Comparison of ENCODE assay signal across 23 cellular contexts in genomic region chr1:160114085-160114484, GRCh38. TPM values are rescaled to one million over a fixed set of nuclear protein-coding genes. Genes with fewer than 3 reads are reported as not detected.
DNase-seq lines count a peak whose midpoint lies in the region; ATAC-seq, FAIRE-seq and TF ChIP-seq lines count a peak whose summit lies in the region.
"Had no signal": no experiment of that assay in that cellular context is flagged by ENCODE, and none has a peak within 500 bp of the region (broad histone marks: within the 10 kb centered on the region; RNA-seq: fewer than 3 reads in every experiment).

No MANE protein-coding gene starts in this region.

- H3K4me3 Mint-ChIP-seq in H9: no peak overlapping the region
- H3K4me3 Mint-ChIP-seq in activated CD8-positive, alpha-beta memory T cell treated with anti-CD3 and anti-CD28 coated beads, Interleukin-2, amount 10 ng/mL, durations not matched to agents 7 days and 5 days: no peak overlapping the region
- H3K4me3 Mint-ChIP-seq: activated CD8-positive, alpha-beta T cell treated with anti-CD3 and anti-CD28 coated beads, Interleukin-2, amount 10 ng/mL, durations not matched to agents 7 days and 5 days; activated naive CD8-positive, alpha-beta T cell treated with anti-CD3 and anti-CD28 coated beads, Interleukin-2, amount 50 U/mL, for 24 hours; immature natural killer cell; natural killer cell had no signal

- no peak overlapping the region for H3K18ac ChIP-seq in H9 (ENCODE audit: insufficient read length, low read depth, low read length)
- peak overlapping the region; percentile 89 for H3K18ac ChIP-seq in H1 (ENCODE audit: extremely low read depth, low read length)

- H3K23me2 ChIP-seq in H9 (ENCODE audit: insufficient read length, low read depth, low read length, poor library complexity, severe bottlenecking) (no peaks in the 10 kb centered on the region), H1 (ENCODE audit: low read depth, low read length) (peaks cover 8% of the 10 kb centered on the region)

- no peak overlapping the region for H2AK5ac ChIP-seq in H9 (ENCODE audit: insufficient read length, low read length)
- H2AK5ac ChIP-seq in H1 (ENCODE audit: low read depth, low read length): 0 out of 2 replicates have a peak overlapping the region, but pooled peaks have one; percentile 61

- peaks cover 2% of the 10 kb centered on the region for H3K27me3 Mint-ChIP-seq in H9 (ENCODE audit: low read depth)
- H3K27me3 Mint-ChIP-seq in activated CD8-positive, alpha-beta memory T cell treated with anti-CD3 and anti-CD28 coated beads, Interleukin-2, amount 10 ng/mL, durations not matched to agents 7 days and 5 days: peaks cover 18% of the 10 kb centered on the region

- WGBS in H9 (ENCODE audit: extremely low coverage, insufficient read length, low lambda C conversion rate): no CpG with 5 or more reads among the region's 4 CpGs
- WGBS in H1 (ENCODE audit: extremely low coverage in 1 of 2, insufficient coverage in 1 of 2, insufficient read length in 1 of 2, insufficient replicate concordance in 2 of 2, low coverage in 1 of 2, low lambda C conversion rate in 2 of 2, missing lambda C conversion rate in 1 of 2), 2 experiments: 60% methylated on average over 4 of the region's 4 CpGs; no CpG with 5 or more reads in 1 of the 2 experiments

- peaks cover 0 to 7% (median 0%) of the 10 kb centered on the region in 3 experiments; a peak in 2 of 7 replicates for H3K36me3 Mint-ChIP-seq in H9 (ENCODE audit: insufficient read depth in 1 of 3, low read depth in 3 of 3)
- H3K36me3 Mint-ChIP-seq in activated CD8-positive, alpha-beta memory T cell treated with anti-CD3 and anti-CD28 coated beads, Interleukin-2, amount 10 ng/mL, durations not matched to agents 7 days and 5 days: no peaks in the 10 kb centered on the region
- H3K36me3 Mint-ChIP-seq: immature natural killer cell, natural killer cell had no signal

- no peak overlapping the region for H2BK12ac ChIP-seq in H9 (ENCODE audit: insufficient read length, low read depth, low read length)
- H2BK12ac ChIP-seq in H1 (ENCODE audit: low read depth, low read length): peak overlapping the region; percentile 72; the same call in 1 of the 2 replicates

- no peak for DNase-seq in H9
- no peak for DNase-seq in H1 (ENCODE audit: low read depth in 1 of 2, low spot score in 2 of 2)
- DNase-seq in iPS-NIHi11 (ENCODE audit: low spot score): peak; percentile 41
- DNase-seq in activated CD8-positive, alpha-beta memory T cell treated with anti-CD3 and anti-CD28 coated beads, Interleukin-2, amount 10 ng/mL, durations not matched to agents 7 days and 5 days: no peak
- no peak for DNase-seq in NCI-H524 treated with DMSO at 0.1 percent for 48 hours (lab: John Stamatoyannopoulos, UW)
- DNase-seq: activated CD8-positive, alpha-beta T cell treated with anti-CD3 and anti-CD28 coated beads, Interleukin-2, amount 10 ng/mL, durations not matched to agents 7 days and 5 days; activated naive CD8-positive, alpha-beta T cell treated with anti-CD3 and anti-CD28 coated beads, Interleukin-2, amount 50 U/mL, for 24 hours; immature natural killer cell; natural killer cell; NCI-H1436; RPMI8226; stimulated activated naive CD8-positive, alpha-beta T cell treated with anti-CD3 and anti-CD28 coated beads, Interleukin-15, Interleukin-2, amounts not matched to agents 100 U/mL and 50 U/mL, for 24 hours had no signal

- TF ChIP-seq POLR2A in H1 (IDR thresholded peaks at IDR 0.05; ENCODE audit: control extremely low read depth in 1 of 2, low read depth in 2 of 2, low read length in 2 of 2): no peak

- H3K56ac ChIP-seq in H9 (ENCODE audit: insufficient read length, low read depth, low read length) (no peak overlapping the region), H1 (replicated peaks; ENCODE audit: insufficient read length, low read depth, low read length) (no peak overlapping the region)

- H2BK15ac ChIP-seq in H9 (ENCODE audit: low read depth, low read length) (no peak overlapping the region), H1 (ENCODE audit: low read length) (peak overlapping the region; percentile 63; the same call in 1 of the 2 replicates)

- H3K14ac ChIP-seq in H9 (ENCODE audit: insufficient read depth, low read length): no peak overlapping the region
- no peak overlapping the region for H3K14ac ChIP-seq in H1 (ENCODE audit: insufficient read length)

- H2BK20ac ChIP-seq in H9 (ENCODE audit: low read depth, low read length, poor library complexity, severe bottlenecking) (no peak overlapping the region), H1 (ENCODE audit: low read length) (peak overlapping the region; percentile 53)

- H3K4me1 Mint-ChIP-seq in H9: peaks cover 79 to 85% of the 10 kb centered on the region in 2 experiments
- no peaks in the 10 kb centered on the region for H3K4me1 Mint-ChIP-seq in activated CD8-positive, alpha-beta memory T cell treated with anti-CD3 and anti-CD28 coated beads, Interleukin-2, amount 10 ng/mL, durations not matched to agents 7 days and 5 days
- H3K4me1 Mint-ChIP-seq: immature natural killer cell, natural killer cell had no signal

- H3K79me1 ChIP-seq in H9 (ENCODE audit: insufficient read depth, low read depth, low read length, poor library complexity, severe bottlenecking): no peaks in the 10 kb centered on the region
- H3K79me1 ChIP-seq in H1 (ENCODE audit: low read depth, low read length): no peaks in the 10 kb centered on the region

- H3K23ac ChIP-seq in H9 (ENCODE audit: insufficient read length, low read depth, low read length) (no peak overlapping the region), H1 (ENCODE audit: insufficient read length) (no peak overlapping the region)

- ATAC-seq in activated CD8-positive, alpha-beta memory T cell treated with anti-CD3 and anti-CD28 coated beads, Interleukin-2, amount 10 ng/mL, durations not matched to agents 7 days and 5 days: no peak
- no peak for ATAC-seq in HG02973 (IDR thresholded peaks at IDR 0.05; ENCODE audit: unreplicated experiment)
- no peak for ATAC-seq in HG03108 (IDR thresholded peaks at IDR 0.05; ENCODE audit: unreplicated experiment)
- ATAC-seq: activated CD8-positive, alpha-beta T cell treated with anti-CD3 and anti-CD28 coated beads, Interleukin-2, amount 10 ng/mL, durations not matched to agents 7 days and 5 days; activated naive CD8-positive, alpha-beta T cell treated with anti-CD3 and anti-CD28 coated beads, Interleukin-2, amount 50 U/mL, for 24 hours; natural killer cell; stimulated activated naive CD8-positive, alpha-beta T cell treated with anti-CD3 and anti-CD28 coated beads, Interleukin-15, Interleukin-2, amounts not matched to agents 100 U/mL and 50 U/mL, for 24 hours had no signal

- H3K4me3 ChIP-seq in H1 (ENCODE audit: extremely low read depth in 1 of 4, insufficient read depth in 2 of 4, low read depth in 3 of 4, low read length in 4 of 4) (no peak overlapping the region), skeletal muscle tissue (ENCODE audit: low read length in 3 of 3) (peak overlapping the region in 2 of 3 donors; percentile 38 to 56)
- H3K4me3 ChIP-seq: vagina had no signal

- H3K4me1 ChIP-seq in H9 (ENCODE audit: insufficient read depth, low read length): peaks cover 18% of the 10 kb centered on the region; the same call in 1 of the 2 replicates
- H3K4me1 ChIP-seq in H1 (replicated peaks in 1 of 4; ENCODE audit: control insufficient read depth in 3 of 4, insufficient read depth in 4 of 4, low read length in 3 of 4): peaks cover 15 to 59% (median 43%) of the 10 kb centered on the region in 4 experiments
- H3K4me1 ChIP-seq in skeletal muscle tissue (ENCODE audit: control insufficient read depth in 3 of 3, insufficient read depth in 3 of 3, low read length in 3 of 3): peaks cover 58 to 75% (median 59%) of the 10 kb centered on the region in 3 donors

- H3K9me3 ChIP-seq in H9 (ENCODE audit: control insufficient read depth, low read depth, low read length) (no peaks in the 10 kb centered on the region), H1 (ENCODE audit: insufficient read depth in 2 of 2, low read depth in 1 of 2, low read length in 1 of 2) (no peaks in the 10 kb centered on the region), skeletal muscle tissue (ENCODE audit: control insufficient read depth in 3 of 3, low read length in 3 of 3) (no peaks in the 10 kb centered on the region)
- H3K9me3 ChIP-seq: vagina had no signal

- CTCF ChIA-PET in H1 (lab: Charles Lee; ENCODE audit: partially characterized antibody): interaction anchor here (0.7 to 18.1 kb wide), 9 partner anchors 11 to 138 kb away, joined by 3 to 256 read pairs (median 9); no protein-coding TSS in a partner anchor
- CTCF ChIA-PET in activated CD8-positive, alpha-beta memory T cell treated with anti-CD3 and anti-CD28 coated beads, Interleukin-2, amount 10 ng/mL, durations not matched to agents 7 days and 5 days (lab: Charles Lee): no interaction called here

- H3K4ac ChIP-seq in H9 (ENCODE audit: low read depth, low read length) (no peak overlapping the region), H1 (replicated peaks; ENCODE audit: insufficient read length, low read depth, low read length) (no peak overlapping the region)

- H3K9ac ChIP-seq in H9 (ENCODE audit: extremely low read depth, insufficient read length, low read length) (no peak overlapping the region), H1 (replicated peaks in 1 of 4; ENCODE audit: extremely low read depth in 1 of 4, low read depth in 3 of 4, low read length in 3 of 4) (no peak overlapping the region), skeletal muscle tissue (ENCODE audit: low read depth in 1 of 3, low read length in 3 of 3) (peak overlapping the region; percentile 68 to 99 (median 71))

- no peak for FAIRE-seq in H1 (lab: Jason Lieb, UNC)
- FAIRE-seq: endothelial cell of umbilical vein, frontal cortex had no signal

- H2BK120ac ChIP-seq in H9 (ENCODE audit: low read depth, low read length, poor library complexity, severe bottlenecking): no peak overlapping the region
- H2BK120ac ChIP-seq in H1 (replicated peaks; ENCODE audit: low read depth, low read length): no peak overlapping the region

- H4K5ac ChIP-seq in H9 (ENCODE audit: insufficient read length, low read depth, low read length) (no peak overlapping the region), H1 (ENCODE audit: insufficient read length, low read depth, low read length) (no peak overlapping the region)

- POLR2A ChIA-PET in H1 (lab: Charles Lee; ENCODE audit: partially characterized antibody): interaction anchor here (0.6 to 3.2 kb wide), 4 partner anchors 10 to 21 kb away, joined by 3 to 11 read pairs (median 6); no protein-coding TSS in a partner anchor

- H3K27ac Mint-ChIP-seq in H9: peak overlapping the region; percentile 4 to 59 (median 57); a peak in 3 of 7 replicates
- no peak overlapping the region for H3K27ac Mint-ChIP-seq in activated CD8-positive, alpha-beta memory T cell treated with anti-CD3 and anti-CD28 coated beads, Interleukin-2, amount 10 ng/mL, durations not matched to agents 7 days and 5 days
- H3K27ac Mint-ChIP-seq: activated CD8-positive, alpha-beta T cell treated with anti-CD3 and anti-CD28 coated beads, Interleukin-2, amount 10 ng/mL, durations not matched to agents 7 days and 5 days; activated naive CD8-positive, alpha-beta T cell treated with anti-CD3 and anti-CD28 coated beads, Interleukin-2, amount 50 U/mL, for 24 hours; immature natural killer cell; natural killer cell had no signal

- H4K20me1 ChIP-seq in H9 (ENCODE audit: control insufficient read depth, insufficient read depth, insufficient read length): no peaks in the 10 kb centered on the region
- no peaks in the 10 kb centered on the region for H4K20me1 ChIP-seq in H1 (replicated peaks in 1 of 2; ENCODE audit: control insufficient read depth in 1 of 2, insufficient read depth in 2 of 2, low read length in 2 of 2)

- no peak overlapping the region for H4K91ac ChIP-seq in H9 (ENCODE audit: insufficient read length, low read depth, low read length)
- no peak overlapping the region for H4K91ac ChIP-seq in H1 (replicated peaks; ENCODE audit: insufficient read length, low read length)

- no peak for TF ChIP-seq RAD21 in H1 (IDR thresholded peaks at IDR 0.05 in 1 of 2, conservative IDR thresholded peaks at IDR 0.05 in 1 of 2; ENCODE audit: low read depth in 2 of 2, low read length in 2 of 2)

- H3K79me2 ChIP-seq in H9 (ENCODE audit: insufficient read depth, low read length) (no peaks in the 10 kb centered on the region), H1 (ENCODE audit: control insufficient read depth in 1 of 2, insufficient read depth in 2 of 2, low read length in 2 of 2) (peaks cover 0 to 8% of the 10 kb centered on the region in 2 experiments; a peak in 1 of 4 replicates)

- no peak overlapping the region for H3T11ph ChIP-seq in H9 (ENCODE audit: low read length)

- H3K27ac ChIP-seq in H9 (ENCODE audit: insufficient read length, low read depth, low read length) (no peak overlapping the region), H1 (ENCODE audit: low read depth, low read length) (no peak overlapping the region), skeletal muscle tissue (ENCODE audit: low read depth, low read length) (peak overlapping the region; percentile 96)
- H3K27ac ChIP-seq: vagina, VCaP had no signal

- no peak overlapping the region for H3K4me2 ChIP-seq in H9 (ENCODE audit: insufficient read depth, insufficient read length, low read length)
- no peak overlapping the region; a peak in 1 of 4 replicates for H3K4me2 ChIP-seq in H1 (ENCODE audit: insufficient read depth in 1 of 2, low read depth in 2 of 2, low read length in 2 of 2)

- H2BK5ac ChIP-seq in H9 (ENCODE audit: insufficient read length, low read length): no peak overlapping the region
- no peak overlapping the region; the same call in 1 of the 2 replicates for H2BK5ac ChIP-seq in H1 (ENCODE audit: low read depth, low read length)

- H3K9me3 Mint-ChIP-seq in H9: no peaks in the 10 kb centered on the region
- no peaks in the 10 kb centered on the region for H3K9me3 Mint-ChIP-seq in activated CD8-positive, alpha-beta memory T cell treated with anti-CD3 and anti-CD28 coated beads, Interleukin-2, amount 10 ng/mL, durations not matched to agents 7 days and 5 days (ENCODE audit: low read depth)
- H3K9me3 Mint-ChIP-seq: activated naive CD8-positive, alpha-beta T cell treated with anti-CD3 and anti-CD28 coated beads, Interleukin-2, amount 50 U/mL, for 24 hours; immature natural killer cell; natural killer cell had no signal

- H4K8ac ChIP-seq in H9 (replicated peaks; ENCODE audit: insufficient read length, low read depth, low read length) (no peak overlapping the region), H1 (ENCODE audit: extremely low read depth, insufficient read depth, low read length) (no peak overlapping the region)

- TF ChIP-seq EP300 in H1 (IDR thresholded peaks at IDR 0.05; ENCODE audit: borderline replicate concordance in 1 of 2, low read depth in 2 of 2, low read length in 2 of 2): no peak

- H3K27me3 ChIP-seq in H9 (ENCODE audit: insufficient read depth, low read length) (no peaks in the 10 kb centered on the region), H1 (replicated peaks in 1 of 4; ENCODE audit: control insufficient read depth in 3 of 4, extremely low read depth in 1 of 4, insufficient read depth in 3 of 4, low read length in 3 of 4) (no peaks in the 10 kb centered on the region; a peak in 1 of 7 replicates), skeletal muscle tissue (ENCODE audit: control insufficient read depth in 3 of 3, insufficient read depth in 3 of 3, low read length in 3 of 3) (no peaks in the 10 kb centered on the region)
- H3K27me3 ChIP-seq: vagina had no signal

- H3K36me3 ChIP-seq in H1 (ENCODE audit: control insufficient read depth in 2 of 4, insufficient read depth in 4 of 4, low read length in 3 of 4) (peaks cover 0 to 3% (median 0%) of the 10 kb centered on the region in 4 experiments; a peak in 1 of 8 replicates), skeletal muscle tissue (ENCODE audit: control insufficient read depth in 3 of 3, insufficient read depth in 3 of 3, low read length in 3 of 3) (peaks cover 0 to 21% (median 9%) of the 10 kb centered on the region in 3 donors)
- H3K36me3 ChIP-seq: vagina had no signal

- TF ChIP-seq CTCF in H9 (conservative IDR thresholded peaks at IDR 0.05) (no peak), H1 (IDR thresholded peaks at IDR 0.05; ENCODE audit: control extremely low read depth in 1 of 3, insufficient read depth in 1 of 3, low read depth in 1 of 3, low read length in 3 of 3) (no peak)

- H2AFZ ChIP-seq in H9 (ENCODE audit: low read length): no peak overlapping the region
- no peak overlapping the region for H2AFZ ChIP-seq in H1 (ENCODE audit: low read length)

RNA-seq across cellular contexts. Expression of gene ATP1A2, which starts 1.5 kb away (rescaled TPM):
- total RNA-seq in H9 (2021) (3.0 and 4.6 TPM in 2 replicates), skeletal muscle tissue (38.1 TPM)
- 34.8 and 39.7 TPM in 2 replicates for total RNA-seq in H1 (2021; fragmentation: NEBNext Ultra II Directional; extraction: Animal tissue kit (Norgen Biotek cat#: 25700))
- 40.8 and 54.2 TPM in 2 replicates for polyA plus RNA-seq in H1 (2011; rRNA removed)
- polyA plus RNA-seq in H1 (2011; cell fraction: cytosol; rRNA removed): 60.3 TPM
- polyA plus RNA-seq in H1 (2011; cell fraction: nucleus; rRNA removed): 193 TPM
- polyA plus RNA-seq in H1 (2012, experiment 1 of 2): 41.3 to 57.9 TPM (median 44.4 TPM) in 4 replicates
- 14.0 TPM for polyA plus RNA-seq in H1 (2012, experiment 2 of 2)
- 23.7 TPM for polyA plus RNA-seq in H1 (2013, experiment 1 of 2)
- 22.3 TPM for polyA plus RNA-seq in H1 (2013, experiment 2 of 2)
- polyA minus RNA-seq in H1 (2011; rRNA and poly(A)+ RNA removed): 103 and 110 TPM in 2 replicates
- 45.0 TPM for polyA minus RNA-seq in H1 (2011; cell fraction: cytosol; rRNA and poly(A)+ RNA removed)
- polyA minus RNA-seq in H1 (2011; cell fraction: nucleus; rRNA and poly(A)+ RNA removed): 77.4 TPM
- not detected for total RNA-seq in activated CD8-positive, alpha-beta memory T cell treated with anti-CD3 and anti-CD28 coated beads, Interleukin-2, amount 10 ng/mL, durations not matched to agents 7 days and 5 days
- total RNA-seq: activated CD8-positive, alpha-beta T cell treated with anti-CD3 and anti-CD28 coated beads, Interleukin-2, amount 10 ng/mL, durations not matched to agents 7 days and 5 days; Daoy; endothelial cell of umbilical vein; lung microvascular endothelial cell; natural killer cell; pulmonary artery endothelial cell; T-helper 1 cell treated with Interleukin-12 subunit alpha and Interleukin-12 subunit beta and Interleukin-4 antibody, amounts not matched to agents 30 ng/mL and 1 ng/mL, for 36 hours had no signal
- polyA plus RNA-seq: endothelial cell of umbilical vein, immature natural killer cell had no signal

RNA-seq across cellular contexts. Expression of gene IGSF8, which starts 15.7 kb away (rescaled TPM):
- total RNA-seq in H9 (2021) (56.2 and 57.4 TPM in 2 replicates), skeletal muscle tissue (11.5 TPM)
- total RNA-seq in H1 (2021; fragmentation: NEBNext Ultra II Directional; extraction: Animal tissue kit (Norgen Biotek cat#: 25700)): 69.6 and 71.2 TPM in 2 replicates
- polyA plus RNA-seq in H1 (2011; rRNA removed): 132 and 166 TPM in 2 replicates
- polyA plus RNA-seq in H1 (2011; cell fraction: cytosol; rRNA removed): 103 TPM
- 322 TPM for polyA plus RNA-seq in H1 (2011; cell fraction: nucleus; rRNA removed)
- 55.1 to 95.1 TPM (median 90.2 TPM) in 4 replicates for polyA plus RNA-seq in H1 (2012, experiment 1 of 2)
- polyA plus RNA-seq in H1 (2012, experiment 2 of 2): 79.5 TPM
- 88.6 TPM for polyA plus RNA-seq in H1 (2013, experiment 1 of 2)
- polyA plus RNA-seq in H1 (2013, experiment 2 of 2): 77.7 TPM
- polyA minus RNA-seq in H1 (2011; rRNA and poly(A)+ RNA removed): 34.3 and 46.3 TPM in 2 replicates
- 47.9 TPM for polyA minus RNA-seq in H1 (2011; cell fraction: cytosol; rRNA and poly(A)+ RNA removed)
- polyA minus RNA-seq in H1 (2011; cell fraction: nucleus; rRNA and poly(A)+ RNA removed): 57.2 TPM
- total RNA-seq in activated CD8-positive, alpha-beta memory T cell treated with anti-CD3 and anti-CD28 coated beads, Interleukin-2, amount 10 ng/mL, durations not matched to agents 7 days and 5 days: 10 to 100 TPM; 30.9 to 35.0 TPM

RNA-seq across cellular contexts. Expression of gene KCNJ9, which starts 32.7 kb away (rescaled TPM):
- total RNA-seq in H9 (2021): 0.09 TPM in 2 replicates
- total RNA-seq in H1 (2021; fragmentation: NEBNext Ultra II Directional; extraction: Animal tissue kit (Norgen Biotek cat#: 25700)): 0.08 and 0.13 TPM in 2 replicates
- 0.02 and 0.11 TPM in 2 replicates for polyA plus RNA-seq in H1 (2011; rRNA removed)
- polyA plus RNA-seq in H1 (2011; cell fraction: cytosol; rRNA removed): 0.08 TPM
- 0.14 TPM for polyA plus RNA-seq in H1 (2011; cell fraction: nucleus; rRNA removed)
- polyA plus RNA-seq in H1 (2012, experiment 1 of 2): 0.10 to 0.19 TPM (median 0.12 TPM) in 3 of 4 replicates, not detected in the other
- polyA plus RNA-seq in H1 (2012, experiment 2 of 2): 0.03 TPM
- 0.02 TPM for polyA plus RNA-seq in H1 (2013, experiment 1 of 2)
- 0.04 TPM for polyA plus RNA-seq in H1 (2013, experiment 2 of 2)
- 0.13 TPM in 1 of 2 replicates, not detected in the other for polyA minus RNA-seq in H1 (2011; rRNA and poly(A)+ RNA removed)
- polyA minus RNA-seq in H1 (2011; cell fraction: cytosol; rRNA and poly(A)+ RNA removed): not detected
- not detected for polyA minus RNA-seq in H1 (2011; cell fraction: nucleus; rRNA and poly(A)+ RNA removed)
- not detected for total RNA-seq in skeletal muscle tissue
- total RNA-seq in activated CD8-positive, alpha-beta memory T cell treated with anti-CD3 and anti-CD28 coated beads, Interleukin-2, amount 10 ng/mL, durations not matched to agents 7 days and 5 days: not detected
- total RNA-seq: activated CD8-positive, alpha-beta T cell treated with anti-CD3 and anti-CD28 coated beads, Interleukin-2, amount 10 ng/mL, durations not matched to agents 7 days and 5 days; Daoy; endothelial cell of umbilical vein; lung microvascular endothelial cell; natural killer cell; pulmonary artery endothelial cell; T-helper 1 cell treated with Interleukin-12 subunit alpha and Interleukin-12 subunit beta and Interleukin-4 antibody, amounts not matched to agents 30 ng/mL and 1 ng/mL, for 36 hours; vagina had no signal
- polyA plus RNA-seq: endothelial cell of umbilical vein, immature natural killer cell had no signal

RNA-seq across cellular contexts. Expression of gene ATP1A4, which starts 37.3 kb away (rescaled TPM):
- 0.20 and 0.44 TPM in 2 replicates for total RNA-seq in H9 (2021)
- total RNA-seq in H1 (2021; fragmentation: NEBNext Ultra II Directional; extraction: Animal tissue kit (Norgen Biotek cat#: 25700)): 0.57 and 0.61 TPM in 2 replicates
- 0.48 and 0.80 TPM in 2 replicates for polyA plus RNA-seq in H1 (2011; rRNA removed)
- 0.62 TPM for polyA plus RNA-seq in H1 (2011; cell fraction: cytosol; rRNA removed)
- polyA plus RNA-seq in H1 (2011; cell fraction: nucleus; rRNA removed): 1.1 TPM
- polyA plus RNA-seq in H1 (2012, experiment 1 of 2): 0.39 to 0.72 TPM (median 0.42 TPM) in 4 replicates
- polyA plus RNA-seq in H1 (2012, experiment 2 of 2): 0.09 TPM
- polyA plus RNA-seq in H1 (2013, experiment 1 of 2): 0.51 TPM
- 0.53 TPM for polyA plus RNA-seq in H1 (2013, experiment 2 of 2)
- 0.44 and 0.63 TPM in 2 replicates for polyA minus RNA-seq in H1 (2011; rRNA and poly(A)+ RNA removed)
- polyA minus RNA-seq in H1 (2011; cell fraction: cytosol; rRNA and poly(A)+ RNA removed): 0.66 TPM
- polyA minus RNA-seq in H1 (2011; cell fraction: nucleus; rRNA and poly(A)+ RNA removed): 0.40 TPM
- total RNA-seq in skeletal muscle tissue: under 0.01 TPM
- total RNA-seq in activated CD8-positive, alpha-beta memory T cell treated with anti-CD3 and anti-CD28 coated beads, Interleukin-2, amount 10 ng/mL, durations not matched to agents 7 days and 5 days: under 1 TPM in 1 of 2 experiments, not detected in 1; 0.40 TPM
- total RNA-seq: activated CD8-positive, alpha-beta T cell treated with anti-CD3 and anti-CD28 coated beads, Interleukin-2, amount 10 ng/mL, durations not matched to agents 7 days and 5 days; Daoy; endothelial cell of umbilical vein; frontal cortex; lung microvascular endothelial cell; natural killer cell; pulmonary artery endothelial cell; T-helper 1 cell treated with Interleukin-12 subunit alpha and Interleukin-12 subunit beta and Interleukin-4 antibody, amounts not matched to agents 30 ng/mL and 1 ng/mL, for 36 hours; vagina had no signal
- polyA plus RNA-seq: endothelial cell of umbilical vein, immature natural killer cell had no signal

RNA-seq across cellular contexts. Expression of gene KCNJ10, which starts 44.1 kb away (rescaled TPM):
- 0.42 and 0.44 TPM in 2 replicates for total RNA-seq in H9 (2021)
- total RNA-seq in H1 (2021; fragmentation: NEBNext Ultra II Directional; extraction: Animal tissue kit (Norgen Biotek cat#: 25700)): 2.2 and 2.4 TPM in 2 replicates
- 1.7 and 3.5 TPM in 2 replicates for polyA plus RNA-seq in H1 (2011; rRNA removed)
- polyA plus RNA-seq in H1 (2011; cell fraction: cytosol; rRNA removed): 1.5 TPM
- polyA plus RNA-seq in H1 (2011; cell fraction: nucleus; rRNA removed): 4.7 TPM
- polyA plus RNA-seq in H1 (2012, experiment 1 of 2): 1.1 to 1.8 TPM (median 1.4 TPM) in 4 replicates
- 0.59 TPM for polyA plus RNA-seq in H1 (2012, experiment 2 of 2)
- polyA plus RNA-seq in H1 (2013, experiment 1 of 2): 1.5 TPM
- polyA plus RNA-seq in H1 (2013, experiment 2 of 2): 1.2 TPM
- polyA minus RNA-seq in H1 (2011; rRNA and poly(A)+ RNA removed): 3.5 and 3.7 TPM in 2 replicates
- 0.73 TPM for polyA minus RNA-seq in H1 (2011; cell fraction: cytosol; rRNA and poly(A)+ RNA removed)
- polyA minus RNA-seq in H1 (2011; cell fraction: nucleus; rRNA and poly(A)+ RNA removed): 1.7 TPM
- 0.52 TPM for total RNA-seq in skeletal muscle tissue
- not detected for total RNA-seq in activated CD8-positive, alpha-beta memory T cell treated with anti-CD3 and anti-CD28 coated beads, Interleukin-2, amount 10 ng/mL, durations not matched to agents 7 days and 5 days
- total RNA-seq: activated CD8-positive, alpha-beta T cell treated with anti-CD3 and anti-CD28 coated beads, Interleukin-2, amount 10 ng/mL, durations not matched to agents 7 days and 5 days; endothelial cell of umbilical vein; lung microvascular endothelial cell; natural killer cell; pulmonary artery endothelial cell; T-helper 1 cell treated with Interleukin-12 subunit alpha and Interleukin-12 subunit beta and Interleukin-4 antibody, amounts not matched to agents 30 ng/mL and 1 ng/mL, for 36 hours; vagina had no signal
- polyA plus RNA-seq: endothelial cell of umbilical vein, immature natural killer cell had no signal

Comparison
In these comparisons a context has a peak if more than half of its experiments do, and no peak if none do; other contexts are left out.
1. H3K9ac ChIP-seq: peak in skeletal muscle tissue (3 of 3); none in H9 (single experiment) and H1 (0 of 4).
2. H3K4me3 ChIP-seq: peak in skeletal muscle tissue (2 of 3); none in H1 (0 of 4).